ENCODE assay signal across 8 cellular contexts in genomic region chr10:80662429-80663211, GRCh38.
DNase-seq lines count a peak whose midpoint lies in the region; ATAC-seq, FAIRE-seq and TF ChIP-seq lines count a peak whose summit lies in the region.

No MANE protein-coding gene starts in this region.

- peak; percentile 42 for FAIRE-seq in RCC 7860 (lab: Jason Lieb, UNC)

- peaks cover 10% of the 10 kb centered on the region for H3K4me1 Mint-ChIP-seq in Calu3 (ENCODE audit: low read depth, unreplicated experiment)

- no peak overlapping the region for H2BK15ac ChIP-seq in neuronal stem cell (ENCODE audit: low read length)

- H3K27ac ChIP-seq in HUES48 (ENCODE audit: low read depth, low read length) (peak overlapping the region; percentile 78), foreskin keratinocyte (no peak overlapping the region), neuronal stem cell (replicated peaks; ENCODE audit: low read length) (peak overlapping the region; percentile 83), stomach (peak overlapping the region; percentile 5 to 72 (median 41))

- H3K18ac ChIP-seq in neuronal stem cell (ENCODE audit: low read length) = no peak overlapping the region

- H2BK12ac ChIP-seq in neuronal stem cell (ENCODE audit: low read length) = no peak overlapping the region

- H3K4me3 ChIP-seq in HUES48 (ENCODE audit: low read depth, low read length) (peak overlapping the region; percentile 48), neuronal stem cell (ENCODE audit: low read length in 2 of 2) (peak overlapping the region in 1 of 2 donors; percentile 44), stomach (peak overlapping the region; percentile 26 to 40 (median 32))

- no peaks in the 10 kb centered on the region for H3K9me3 Mint-ChIP-seq in Calu3 (ENCODE audit: low read depth, unreplicated experiment)

- H3K9ac ChIP-seq in HUES48 (ENCODE audit: low read depth, low read length) (no peak overlapping the region), neuronal stem cell (ENCODE audit: low read depth, low read length, poor library complexity) (no peak overlapping the region)

- no peak for TF ChIP-seq EP300 in stomach (IDR thresholded peaks at IDR 0.05)

- H3K23ac ChIP-seq in neuronal stem cell (ENCODE audit: low read depth, low read length, poor library complexity) = no peak overlapping the region

- peak overlapping the region; percentile 97 for H2AFZ ChIP-seq in neuronal stem cell (ENCODE audit: low read length)

- H3K4ac ChIP-seq in neuronal stem cell (ENCODE audit: low read length) = no peak overlapping the region

- H3K27me3 ChIP-seq in HUES48 (ENCODE audit: control insufficient read depth, insufficient read depth, low read length) = no peaks in the 10 kb centered on the region
- no peaks in the 10 kb centered on the region for H3K27me3 ChIP-seq in foreskin keratinocyte
- H3K27me3 ChIP-seq in neuronal stem cell (ENCODE audit: control insufficient read depth in 3 of 3, insufficient read depth in 3 of 3, low read depth in 1 of 3, low read length in 3 of 3) = no peaks in the 10 kb centered on the region
- peaks cover 0 to 4% (median 0%) of the 10 kb centered on the region in 3 donors for H3K27me3 ChIP-seq in stomach

- H3K36me3 ChIP-seq in HUES48 (ENCODE audit: control insufficient read depth, insufficient read depth, low read length) (no peaks in the 10 kb centered on the region), neuronal stem cell (replicated peaks in 1 of 2; ENCODE audit: control insufficient read depth in 2 of 2, insufficient read depth in 2 of 2, low read length in 2 of 2) (no peaks in the 10 kb centered on the region), stomach (no peaks in the 10 kb centered on the region)

- peaks cover 60% of the 10 kb centered on the region for H3K27me3 Mint-ChIP-seq in Calu3 (ENCODE audit: unreplicated experiment)

- H4K8ac ChIP-seq in neuronal stem cell (ENCODE audit: low read depth, low read length) = no peak overlapping the region

- peak; percentile 83 for ATAC-seq in GM21367 (IDR thresholded peaks at IDR 0.05; ENCODE audit: unreplicated experiment)
- peak; percentile 82 for ATAC-seq in foreskin keratinocyte

- intact Hi-C loops in Calu3 (cut with micrococcal nuclease; ENCODE audit: unreplicated experiment) (loop anchor here (1.0 to 10.0 kb wide), 5 partner anchors 190 to 442 kb away; no protein-coding TSS in a partner anchor), stomach (cut with DNase I; ENCODE audit: low total_unique reads) (no loop called here)

- peak overlapping the region; percentile 43 for H3K4me3 Mint-ChIP-seq in Calu3 (ENCODE audit: low read depth, unreplicated experiment)

- TF ChIP-seq CTCF in Calu3 (IDR thresholded peaks at IDR 0.05; ENCODE audit: unreplicated experiment) (peak; percentile 89), foreskin keratinocyte (conservative IDR thresholded peaks at IDR 0.05) (peak; percentile 93), stomach (IDR thresholded peaks at IDR 0.05) (peak in 6 of 7 experiments; percentile 57 to 89 (median 80))

- WGBS in neuronal stem cell (ENCODE audit: extremely low coverage in 2 of 2, insufficient read length in 2 of 2, insufficient replicate concordance in 1 of 2), 2 donors = no CpG with 5 or more reads among the region's 19 CpGs
- WGBS in stomach, 5 donors = 7 to 10% (median 9%) methylated on average over 18 to 19 of the region's 19 CpGs

- H3K9me3 ChIP-seq in HUES48 (ENCODE audit: control insufficient read depth, insufficient read depth, low read length) = no peaks in the 10 kb centered on the region
- H3K9me3 ChIP-seq in neuronal stem cell (replicated peaks in 1 of 2; ENCODE audit: control insufficient read depth in 2 of 2, insufficient read depth in 1 of 2, low read depth in 1 of 2, low read length in 2 of 2) = peaks cover 0 to 2% of the 10 kb centered on the region in 2 donors
- no peaks in the 10 kb centered on the region for H3K9me3 ChIP-seq in stomach

- BruUV-seq in Calu3 (replicated peaks; lab: Mats Ljungman, UMichigan) = no TSS peak

- no peaks in the 10 kb centered on the region for H3K79me1 ChIP-seq in neuronal stem cell (ENCODE audit: low read depth, low read length)

- CTCF ChIA-PET in Calu3 (lab: Charles Lee) = interaction anchor here (0.5 to 1.9 kb wide), 20 partner anchors 8 to 1158 kb away, joined by 3 to 8 read pairs (median 4); no protein-coding TSS in a partner anchor

- H2BK120ac ChIP-seq in neuronal stem cell (ENCODE audit: low read depth, low read length) = no peak overlapping the region

- no peak for TF ChIP-seq POLR2A in stomach (IDR thresholded peaks at IDR 0.05)

- no peak overlapping the region for H2BK5ac ChIP-seq in neuronal stem cell (ENCODE audit: low read length)

- DNase-seq in Calu3 = peak; percentile 93
- peak; percentile 64 for DNase-seq in RCC 7860 (ENCODE audit: low spot score)
- peak; percentile 7 for DNase-seq in activated gamma-delta T cell (lab: John Stamatoyannopoulos, UW)
- DNase-seq in foreskin keratinocyte = peak; percentile 35 to 61
- DNase-seq in neuronal stem cell (ENCODE audit: low spot score) = peak; percentile 86
- DNase-seq in stomach = peak; percentile 80

- H3K36me3 Mint-ChIP-seq in Calu3 (ENCODE audit: insufficient read depth, unreplicated experiment) = no peaks in the 10 kb centered on the region

- peak overlapping the region; percentile 18 for H3K27ac Mint-ChIP-seq in Calu3 (ENCODE audit: unreplicated experiment)

- peak overlapping the region; percentile 58 for H3K4me2 ChIP-seq in neuronal stem cell (ENCODE audit: insufficient read depth, low read length, poor library complexity, severe bottlenecking)

- H4K91ac ChIP-seq in neuronal stem cell (ENCODE audit: low read depth, low read length, poor library complexity) = no peak overlapping the region

- H2AK5ac ChIP-seq in neuronal stem cell (ENCODE audit: low read depth, low read length) = no peak overlapping the region

- no peak overlapping the region for H3K14ac ChIP-seq in neuronal stem cell (ENCODE audit: low read length)

- H3K4me1 ChIP-seq in HUES48 (ENCODE audit: control insufficient read depth, insufficient read depth, low read length) (peaks cover 13% of the 10 kb centered on the region; the same call in 1 of the 2 replicates), foreskin keratinocyte (no peaks in the 10 kb centered on the region), neuronal stem cell (ENCODE audit: control insufficient read depth in 2 of 2, insufficient read depth in 1 of 2, low read depth in 1 of 2, low read length in 2 of 2) (no peaks in the 10 kb centered on the region), stomach (peaks cover 4 to 16% (median 10%) of the 10 kb centered on the region in 4 donors)

Comparison
In these comparisons a context has a peak if more than half of its experiments do, and no peak if none do; other contexts are left out.
1. DNase-seq: peak in every context shown above with its lines; median percentile 93 in Calu3; 86 in neuronal stem cell; 80 in stomach; 64 in RCC 7860; 48 in foreskin keratinocyte; 7 in activated gamma-delta T cell.